In genomic region chr3:150261418-150261817, GRCh38 we compare ENCODE assay signal across 26 cellular contexts.
"Had no signal": no experiment of that assay in that cellular context is flagged by ENCODE, and none has a peak within 500 bp of the region (broad histone marks: within the 10 kb centered on the region; RNA-seq: fewer than 3 reads in every experiment).

No MANE protein-coding gene starts in this region.

- H3K27me3 ChIP-seq: stomach, suprapubic skin, testis, thyroid gland, tibial artery, tibial nerve, transverse colon, upper lobe of left lung, upper lobe of right lung, uterus, vagina had no signal

- H3K4me3 ChIP-seq: stomach, suprapubic skin, testis, thoracic aorta, thyroid gland, tibial artery, tibial nerve, transverse colon, upper lobe of left lung, upper lobe of right lung, uterus, vagina had no signal

- FAIRE-seq: urothelium cell line had no signal

- H3K36me3 ChIP-seq: stomach, suprapubic skin, thoracic aorta, thyroid gland, tibial artery, tibial nerve, transverse colon, upper lobe of left lung, upper lobe of right lung, uterus, vagina had no signal

- H3K9me3 ChIP-seq: stomach, suprapubic skin, testis, thoracic aorta, thyroid gland, tibial artery, tibial nerve, transverse colon, upper lobe of left lung, upper lobe of right lung, uterus, vagina had no signal

- H3K27ac ChIP-seq: stomach, suprapubic skin, testis, thoracic aorta, thyroid gland, tibial artery, tibial nerve, transverse colon, upper lobe of left lung, upper lobe of right lung, uterus, vagina had no signal

- ATAC-seq: stimulated activated effector memory CD8-positive, alpha-beta T cell treated with anti-CD3 and anti-CD28 coated beads, Interleukin-12 subunit alpha, Interleukin-12 subunit beta, amount 100 ng/mL, for 72 hours; stimulated activated memory B cell treated with anti-CD40 and anti-IgM and Interleukin-4, amounts not matched to agents 10 μg/mL and 1 μg/mL and 100 μg/mL, for 72 hours; stimulated activated naive B cell treated with anti-CD40 and anti-IgM and Interleukin-4, amounts not matched to agents 10 μg/mL and 1 μg/mL and 100 μg/mL, for 72 hours; stimulated activated naive CD8-positive, alpha-beta T cell treated with anti-CD3 and anti-CD28 coated beads, Interleukin-15, amount 100 ng/mL, for 72 hours; stimulated activated naive CD8-positive, alpha-beta T cell treated with anti-CD3 and anti-CD28 coated beads, Interleukin-15, Interleukin-2, amounts not matched to agents 100 U/mL and 50 U/mL, for 24 hours; upper lobe of right lung had no signal

- H3K4me1 ChIP-seq: testis, tibial artery, tibial nerve, transverse colon, upper lobe of left lung, upper lobe of right lung, uterus, vagina had no signal

- DNase-seq: stimulated activated CD4-positive, alpha-beta T cell treated with anti-CD3 and anti-CD28 coated beads, Interleukin-2, amount 100 ng/mL, for 48 hours; stimulated activated CD4-positive, alpha-beta T cell treated with anti-CD3 and anti-CD28 coated beads, Interleukin-4, amount 100 ng/mL, for 1 hour; stimulated activated CD4-positive, alpha-beta T cell treated with anti-CD3 and anti-CD28 coated beads, Interleukin-4, amount 100 ng/mL, for 24 hours; stimulated activated CD4-positive, alpha-beta T cell treated with anti-CD3 and anti-CD28 coated beads, Interleukin-4, amount 100 ng/mL, for 4 hours; stimulated activated CD8-positive, alpha-beta memory T cell treated with anti-CD3 and anti-CD28 coated beads, Interleukin-4, amount 100 ng/mL, for 48 hours; stimulated activated naive B cell treated with anti-CD40 and anti-IgM and Interleukin-4, amounts not matched to agents 10 μg/mL and 1 μg/mL and 100 μg/mL, for 72 hours; stimulated activated naive CD4-positive, alpha-beta T cell; stimulated activated naive CD4-positive, alpha-beta T cell treated with Interleukin-2 at 50 U/mL for 16 hours; stimulated activated naive CD8-positive, alpha-beta T cell treated with anti-CD3 and anti-CD28 coated beads, Interleukin-15, amount 100 ng/mL, for 72 hours; stimulated activated naive CD8-positive, alpha-beta T cell treated with anti-CD3 and anti-CD28 coated beads, Interleukin-15, Interleukin-2, amounts not matched to agents 100 U/mL and 50 U/mL, for 24 hours; stomach; substantia nigra; testis; thyroid gland; tibial artery; transverse colon; upper lobe of left lung; upper lobe of right lung; uterus had no signal
